ENCODE assay signal across 16 cellular contexts in genomic region chr4:147862043-147862692, GRCh38.
"Had no signal": no experiment of that assay in that cellular context is flagged by ENCODE, and none has a peak within 500 bp of the region (broad histone marks: within the 10 kb centered on the region; RNA-seq: fewer than 3 reads in every experiment).

No MANE protein-coding gene starts in this region.

- DNase-seq: activated CD4-positive, alpha-beta T cell treated with anti-CD3 and anti-CD28 coated beads, Interleukin-2, amount 50 U/mL, for 4 hours; activated effector memory CD4-positive, alpha-beta T cell treated with Interleukin-2 at 50 U/mL for 16 hours; activated T-cell treated with anti-CD3 and anti-CD28 coated beads, Interleukin-2, amount 50 U/mL, for 1 hour; cerebellar nuclear complex; foreskin melanocyte; hippocampal formation; natural killer cell; nucleus accumbens; right lobe of liver; stimulated activated CD4-positive, alpha-beta T cell treated with anti-CD3 and anti-CD28 coated beads, Interleukin-12 subunit alpha, Interleukin-12 subunit beta, amount 100 ng/mL, for 4 hours; stimulated activated naive CD8-positive, alpha-beta T cell treated with anti-CD3 and anti-CD28 coated beads, Interleukin-15, Interleukin-2, amounts not matched to agents 100 U/mL and 50 U/mL, for 24 hours; T-helper 2 cell had no signal

- H3K27ac ChIP-seq: right lobe of liver had no signal

- H3K4me1 ChIP-seq: prostate gland had no signal

- H3K9me3 ChIP-seq: prostate gland, right lobe of liver, vagina had no signal

- H3K36me3 ChIP-seq: prostate gland, vagina had no signal

- H3K27me3 ChIP-seq: right lobe of liver, vagina had no signal

- FAIRE-seq: TTC549 had no signal

- H3K4me3 ChIP-seq: lung, prostate gland, right lobe of liver, vagina had no signal
